Comparison of ENCODE assay signal across 1 cellular context in the genomic region with DNA sequence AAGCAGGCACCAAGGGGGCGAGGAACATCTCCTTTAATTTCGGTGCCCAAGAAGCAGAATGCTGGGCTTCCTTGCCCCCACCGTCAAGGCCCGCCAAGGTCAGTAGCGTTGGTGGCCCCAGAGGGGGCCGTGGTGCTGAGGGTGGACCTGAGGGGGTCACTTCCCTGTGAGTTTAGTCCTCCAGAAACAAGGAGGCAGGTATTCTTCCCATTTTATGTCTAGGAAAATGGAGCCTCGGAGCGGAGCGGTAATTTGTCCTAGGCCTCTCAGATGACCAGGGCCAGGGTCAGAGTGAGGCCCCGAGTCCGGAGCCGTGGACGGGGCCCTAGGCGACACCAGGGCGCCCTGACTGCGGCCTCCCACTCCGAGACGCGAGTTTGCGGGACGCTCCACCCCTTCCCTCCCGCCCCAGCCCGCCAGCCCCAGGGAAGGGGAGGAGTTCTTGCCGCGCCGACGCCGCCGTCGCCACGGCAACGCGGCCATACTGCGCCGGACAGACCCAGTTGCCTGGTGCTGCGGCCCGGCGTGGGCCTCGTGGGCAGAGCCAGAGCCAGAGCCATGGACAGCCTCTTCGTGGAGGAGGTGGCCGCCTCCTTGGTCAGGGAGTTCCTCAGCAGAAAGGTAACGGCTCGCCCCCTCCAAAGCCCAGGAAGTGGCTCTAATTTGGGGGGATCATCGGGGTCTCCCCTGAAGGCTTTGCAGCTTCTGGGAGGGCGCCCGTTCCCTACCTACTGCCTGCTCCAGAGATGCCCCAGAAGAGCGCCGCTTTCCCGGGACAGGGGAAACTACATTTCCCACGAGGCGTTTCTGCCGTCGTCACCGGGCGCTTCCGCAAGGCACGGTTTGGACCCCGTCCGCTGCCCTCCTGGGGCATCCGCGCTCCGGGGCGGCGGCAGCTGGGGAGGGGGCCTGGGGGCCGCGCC.
A peak's percentile ranks its signal among the peaks of the same experiment; 100 is the strongest.
TF ChIP-seq lines count a peak whose summit lies in the region.

Gene MINDY4 (plus strand): TSS at position 482 of the 923 bp plus-strand sequence. CDS start 77 bp downstream, at position 559.

TF ChIP-seq in IMR-90, 13 proteins besides CTCF, POLR2A, EP300 and RAD21:
- TF ChIP-seq FOS (IDR thresholded peaks at IDR 0.05; ENCODE audit: low read depth, low read length) (no peak), MAFK (IDR thresholded peaks at IDR 0.05; ENCODE audit: low read depth, low read length) (no peak), SMC3 (IDR thresholded peaks at IDR 0.05; ENCODE audit: low read depth, low read length) (no peak), MXI1 (IDR thresholded peaks at IDR 0.05; ENCODE audit: borderline replicate concordance, low read depth, low read length) (peak; percentile 96; the same call in 1 of the 2 replicates), RCOR1 (IDR thresholded peaks at IDR 0.05; ENCODE audit: insufficient replicate concordance, low read length) (no peak), USF2 (IDR thresholded peaks at IDR 0.05; ENCODE audit: low read depth, low read length) (0 out of 2 replicates have a peak, but pooled peaks have one; percentile 12), MAZ (IDR thresholded peaks at IDR 0.05; ENCODE audit: borderline replicate concordance, low read depth, low read length) (peak; percentile 58; the same call in 1 of the 2 replicates), NFE2L2 (IDR thresholded peaks at IDR 0.05; ENCODE audit: low read depth, low read length) (no peak), RFX5 (IDR thresholded peaks at IDR 0.05; ENCODE audit: low read depth, low read length) (no peak), BHLHE40 (IDR thresholded peaks at IDR 0.05; ENCODE audit: low read depth, low read length) (no peak), CHD1 (IDR thresholded peaks at IDR 0.05; ENCODE audit: low read depth, low read length) (no peak), CEBPB (IDR thresholded peaks at IDR 0.05; ENCODE audit: low read depth, low read length) (no peak)
- TF ChIP-seq, protein P1, sequence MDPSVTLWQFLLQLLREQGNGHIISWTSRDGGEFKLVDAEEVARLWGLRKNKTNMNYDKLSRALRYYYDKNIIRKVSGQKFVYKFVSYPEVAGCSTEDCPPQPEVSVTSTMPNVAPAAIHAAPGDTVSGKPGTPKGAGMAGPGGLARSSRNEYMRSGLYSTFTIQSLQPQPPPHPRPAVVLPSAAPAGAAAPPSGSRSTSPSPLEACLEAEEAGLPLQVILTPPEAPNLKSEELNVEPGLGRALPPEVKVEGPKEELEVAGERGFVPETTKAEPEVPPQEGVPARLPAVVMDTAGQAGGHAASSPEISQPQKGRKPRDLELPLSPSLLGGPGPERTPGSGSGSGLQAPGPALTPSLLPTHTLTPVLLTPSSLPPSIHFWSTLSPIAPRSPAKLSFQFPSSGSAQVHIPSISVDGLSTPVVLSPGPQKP (IDR thresholded peaks at IDR 0.05; ENCODE audit: borderline replicate concordance, low read depth, low read length): no peak
TF ChIP-seq in IMR-90: peak in this region for 3.
